In the genomic region with DNA sequence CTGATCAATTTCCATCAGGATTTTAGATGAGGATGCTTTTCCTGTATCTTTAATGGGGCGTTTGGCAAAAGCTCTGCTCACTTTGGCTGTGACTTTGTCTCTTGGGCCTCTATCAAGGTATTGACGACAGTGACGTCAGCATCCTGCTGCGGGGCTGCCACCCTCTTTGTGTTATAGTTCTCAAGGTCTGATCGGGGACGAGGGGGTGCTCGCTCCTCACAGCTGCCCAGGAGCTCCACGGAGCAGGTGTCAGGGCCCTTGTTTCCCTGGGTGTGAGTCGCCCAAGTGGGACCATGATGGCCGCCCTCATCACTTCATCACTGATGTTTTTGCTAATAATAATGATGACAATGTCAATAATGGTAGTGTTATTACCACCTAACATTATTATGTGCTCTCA, we compare ENCODE assay signal across 1 cellular context.
TF ChIP-seq lines count a peak whose summit lies in the region.

No MANE protein-coding gene starts in this region.

TF ChIP-seq in endothelial cell of umbilical vein, 7 proteins besides CTCF, POLR2A, EP300 and RAD21:
- no peak for TF ChIP-seq EZH2 (IDR thresholded peaks at IDR 0.05; ENCODE audit: borderline replicate concordance, low read depth, low read length, severe bottlenecking)
- no peak for TF ChIP-seq FOS (IDR thresholded peaks at IDR 0.05; ENCODE audit: borderline replicate concordance, insufficient read depth, low read length)
- no peak for TF ChIP-seq POLR2AphosphoS5 (IDR thresholded peaks at IDR 0.05; ENCODE audit: insufficient read depth, low read depth, low read length)
- TF ChIP-seq, protein P1, sequence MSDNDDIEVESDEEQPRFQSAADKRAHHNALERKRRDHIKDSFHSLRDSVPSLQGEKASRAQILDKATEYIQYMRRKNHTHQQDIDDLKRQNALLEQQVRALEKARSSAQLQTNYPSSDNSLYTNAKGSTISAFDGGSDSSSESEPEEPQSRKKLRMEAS (IDR thresholded peaks at IDR 0.05; ENCODE audit: insufficient read depth, insufficient read length) = no peak
- no peak for TF ChIP-seq JUN (IDR thresholded peaks at IDR 0.05; ENCODE audit: borderline replicate concordance, insufficient read depth, insufficient read length, low read depth)
